In genomic region chr18:7521226-7521856, GRCh38 we compare ENCODE assay signal across 1 cellular context.
TF ChIP-seq lines count a peak whose summit lies in the region.

No MANE protein-coding gene starts in this region.

TF ChIP-seq in H1, 55 proteins besides CTCF, POLR2A, EP300 and RAD21 (continued from another document):
- TF ChIP-seq CHD7 (IDR thresholded peaks at IDR 0.05; ENCODE audit: insufficient replicate concordance, low read length) (no peak), MAFK (IDR thresholded peaks at IDR 0.05; ENCODE audit: low read depth, low read length) (no peak), CHD2 (IDR thresholded peaks at IDR 0.05; ENCODE audit: low read length) (no peak), SIRT6 (IDR thresholded peaks at IDR 0.05; ENCODE audit: low read length) (no peak), CEBPB (IDR thresholded peaks at IDR 0.05; ENCODE audit: low read depth, low read length) (no peak), KDM5A (IDR thresholded peaks at IDR 0.05; ENCODE audit: low read length) (no peak), GTF2F1 (IDR thresholded peaks at IDR 0.05; ENCODE audit: borderline replicate concordance, low read depth, low read length) (no peak), TBP (IDR thresholded peaks at IDR 0.05; ENCODE audit: low read depth, low read length) (no peak), ATF2 (IDR thresholded peaks at IDR 0.05; ENCODE audit: low read length) (no peak), SIX5 (IDR thresholded peaks at IDR 0.05; ENCODE audit: low read depth, low read length) (no peak), EGR1 (IDR thresholded peaks at IDR 0.05; ENCODE audit: borderline replicate concordance, low read depth, low read length) (no peak), SP1 (IDR thresholded peaks at IDR 0.05; ENCODE audit: low read depth, low read length) (no peak)
